In the genomic region with DNA sequence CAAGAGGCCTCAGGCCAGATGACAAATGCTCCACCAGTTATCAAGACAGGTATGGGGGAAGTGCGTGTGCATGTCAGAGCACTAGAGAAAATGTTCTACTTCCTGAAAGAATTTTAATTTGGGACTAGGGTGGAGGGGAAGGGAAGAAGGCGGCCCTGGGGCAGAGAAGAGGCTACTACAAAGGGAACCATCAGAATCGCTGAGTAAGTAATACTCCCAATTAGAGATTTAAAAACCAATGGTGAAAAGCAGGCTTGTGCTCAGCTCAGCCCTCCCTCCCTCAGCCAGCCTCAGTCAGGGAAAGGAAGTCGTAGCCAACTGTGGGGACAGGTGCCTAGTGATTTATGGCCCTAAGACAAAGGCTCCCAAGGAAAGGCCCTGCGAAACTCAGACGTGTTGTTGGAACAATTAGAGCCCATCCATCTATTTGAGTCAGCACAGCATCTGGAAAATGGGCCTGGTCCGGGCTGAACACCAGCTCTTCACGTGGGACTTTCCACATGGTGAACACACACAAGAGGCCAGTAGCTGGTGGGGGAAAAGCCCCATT, we compare ENCODE assay signal across 18 cellular contexts.
"Had no signal": no experiment of that assay in that cellular context is flagged by ENCODE, and none has a peak within 500 bp of the region (broad histone marks: within the 10 kb centered on the region; RNA-seq: fewer than 3 reads in every experiment).

No MANE protein-coding gene starts in this region.

- ATAC-seq: activated T-cell treated with anti-CD3 and anti-CD28 coated beads, Interleukin-2, amount 50 U/mL, for 4 hours; natural killer cell; psoas muscle; stimulated activated naive CD8-positive, alpha-beta T cell treated with anti-CD3 and anti-CD28 coated beads, Interleukin-15, Interleukin-2, amounts not matched to agents 100 U/mL and 50 U/mL, for 24 hours had no signal

- H3K4me3 ChIP-seq: esophagus muscularis mucosa, psoas muscle, testis had no signal

- H3K9me3 ChIP-seq: esophagus muscularis mucosa, psoas muscle, testis had no signal

- H3K27ac ChIP-seq: esophagus muscularis mucosa, psoas muscle, testis had no signal

- H3K36me3 ChIP-seq: esophagus muscularis mucosa had no signal

- H3K27me3 ChIP-seq: testis had no signal

- H3K4me1 ChIP-seq: esophagus muscularis mucosa, psoas muscle, testis had no signal

- DNase-seq: activated CD4-positive, alpha-beta T cell treated with anti-CD3 and anti-CD28 coated beads, Interleukin-2, amount 50 U/mL, for 48 hours; activated CD4-positive, CD25-positive, alpha-beta regulatory T cell treated with anti-CD3 and anti-CD28 coated beads, Interleukin-2, amount 50 U/mL, for 72 hours; activated effector memory CD4-positive, alpha-beta T cell treated with anti-CD3 and anti-CD28 coated beads, Interleukin-2, amount 50 U/mL, for 16 hours; activated T-cell treated with anti-CD3 and anti-CD28 coated beads, Interleukin-2, amount 50 U/mL, for 4 hours; amygdala; dermis blood vessel endothelial cell; glutamatergic neuron; immature natural killer cell; left cardiac atrium; mammary epithelial cell; natural killer cell; nucleus accumbens; psoas muscle; stimulated activated CD4-positive, alpha-beta T cell treated with anti-CD3 and anti-CD28 coated beads, Interleukin-2, amount 100 ng/mL, for 48 hours; stimulated activated naive CD8-positive, alpha-beta T cell treated with anti-CD3 and anti-CD28 coated beads, Interleukin-15, Interleukin-2, amounts not matched to agents 100 U/mL and 50 U/mL, for 24 hours; T-helper 9 cell; testis had no signal
